In the genomic region with DNA sequence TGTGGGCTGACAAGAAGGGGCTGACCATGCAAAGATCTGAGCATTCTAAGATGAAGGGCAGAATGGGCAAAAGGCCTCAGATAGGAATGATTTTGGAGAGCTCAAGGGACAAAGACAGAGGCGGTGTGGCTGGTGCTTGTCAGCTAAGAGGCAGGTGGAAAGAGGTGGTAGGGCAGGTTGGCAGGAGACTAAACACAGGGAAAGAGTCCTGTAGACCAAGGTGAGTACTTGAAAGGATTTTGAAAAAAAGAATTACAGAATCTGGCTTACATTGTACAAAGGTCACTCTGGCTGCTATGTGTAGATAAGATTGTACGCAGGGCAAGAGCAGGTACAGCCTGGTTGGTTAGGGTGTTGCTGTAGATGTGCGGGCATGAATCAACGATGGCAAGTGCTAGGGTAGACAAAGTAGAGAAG, we compare ENCODE assay signal across 1 cellular context.
TF ChIP-seq lines count a peak whose summit lies in the region.

No MANE protein-coding gene starts in this region.

TF ChIP-seq in HepG2, 621 proteins besides CTCF, POLR2A, EP300 and RAD21 (continued from another document and continues in another):
- TF ChIP-seq, protein P1, sequence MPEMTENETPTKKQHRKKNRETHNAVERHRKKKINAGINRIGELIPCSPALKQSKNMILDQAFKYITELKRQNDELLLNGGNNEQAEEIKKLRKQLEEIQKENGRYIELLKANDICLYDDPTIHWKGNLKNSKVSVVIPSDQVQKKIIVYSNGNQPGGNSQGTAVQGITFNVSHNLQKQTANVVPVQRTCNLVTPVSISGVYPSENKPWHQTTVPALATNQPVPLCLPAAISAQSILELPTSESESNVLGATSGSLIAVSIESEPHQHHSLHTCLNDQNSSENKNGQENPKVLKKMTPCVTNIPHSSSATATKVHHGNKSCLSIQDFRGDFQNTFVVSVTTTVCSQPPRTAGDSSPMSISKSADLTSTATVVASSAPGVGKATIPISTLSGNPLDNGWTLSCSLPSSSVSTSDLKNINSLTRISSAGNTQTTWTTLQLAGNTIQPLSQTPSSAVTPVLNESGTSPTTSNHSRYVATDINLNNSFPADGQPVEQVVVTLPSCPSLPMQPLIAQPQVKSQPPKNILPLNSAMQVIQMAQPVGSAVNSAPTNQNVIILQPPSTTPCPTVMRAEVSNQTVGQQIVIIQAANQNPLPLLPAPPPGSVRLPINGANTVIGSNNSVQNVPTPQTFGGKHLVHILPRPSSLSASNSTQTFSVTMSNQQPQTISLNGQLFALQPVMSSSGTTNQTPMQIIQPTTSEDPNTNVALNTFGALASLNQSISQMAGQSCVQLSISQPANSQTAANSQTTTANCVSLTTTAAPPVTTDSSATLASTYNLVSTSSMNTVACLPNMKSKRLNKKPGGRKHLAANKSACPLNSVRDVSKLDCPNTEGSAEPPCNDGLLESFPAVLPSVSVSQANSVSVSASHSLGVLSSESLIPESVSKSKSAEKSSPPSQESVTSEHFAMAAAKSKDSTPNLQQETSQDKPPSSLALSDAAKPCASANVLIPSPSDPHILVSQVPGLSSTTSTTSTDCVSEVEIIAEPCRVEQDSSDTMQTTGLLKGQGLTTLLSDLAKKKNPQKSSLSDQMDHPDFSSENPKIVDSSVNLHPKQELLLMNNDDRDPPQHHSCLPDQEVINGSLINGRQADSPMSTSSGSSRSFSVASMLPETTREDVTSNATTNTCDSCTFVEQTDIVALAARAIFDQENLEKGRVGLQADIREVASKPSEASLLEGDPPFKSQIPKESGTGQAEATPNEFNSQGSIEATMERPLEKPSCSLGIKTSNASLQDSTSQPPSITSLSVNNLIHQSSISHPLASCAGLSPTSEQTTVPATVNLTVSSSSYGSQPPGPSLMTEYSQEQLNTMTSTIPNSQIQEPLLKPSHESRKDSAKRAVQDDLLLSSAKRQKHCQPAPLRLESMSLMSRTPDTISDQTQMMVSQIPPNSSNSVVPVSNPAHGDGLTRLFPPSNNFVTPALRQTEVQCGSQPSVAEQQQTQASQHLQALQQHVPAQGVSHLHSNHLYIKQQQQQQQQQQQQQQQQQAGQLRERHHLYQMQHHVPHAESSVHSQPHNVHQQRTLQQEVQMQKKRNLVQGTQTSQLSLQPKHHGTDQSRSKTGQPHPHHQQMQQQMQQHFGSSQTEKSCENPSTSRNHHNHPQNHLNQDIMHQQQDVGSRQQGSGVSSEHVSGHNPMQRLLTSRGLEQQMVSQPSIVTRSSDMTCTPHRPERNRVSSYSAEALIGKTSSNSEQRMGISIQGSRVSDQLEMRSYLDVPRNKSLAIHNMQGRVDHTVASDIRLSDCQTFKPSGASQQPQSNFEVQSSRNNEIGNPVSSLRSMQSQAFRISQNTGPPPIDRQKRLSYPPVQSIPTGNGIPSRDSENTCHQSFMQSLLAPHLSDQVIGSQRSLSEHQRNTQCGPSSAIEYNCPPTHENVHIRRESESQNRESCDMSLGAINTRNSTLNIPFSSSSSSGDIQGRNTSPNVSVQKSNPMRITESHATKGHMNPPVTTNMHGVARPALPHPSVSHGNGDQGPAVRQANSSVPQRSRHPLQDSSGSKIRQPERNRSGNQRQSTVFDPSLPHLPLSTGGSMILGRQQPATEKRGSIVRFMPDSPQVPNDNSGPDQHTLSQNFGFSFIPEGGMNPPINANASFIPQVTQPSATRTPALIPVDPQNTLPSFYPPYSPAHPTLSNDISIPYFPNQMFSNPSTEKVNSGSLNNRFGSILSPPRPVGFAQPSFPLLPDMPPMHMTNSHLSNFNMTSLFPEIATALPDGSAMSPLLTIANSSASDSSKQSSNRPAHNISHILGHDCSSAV (CRISPR knock-in tag; IDR thresholded peaks at IDR 0.05; ENCODE audit: borderline replicate concordance), result no peak
- no peak for TF ChIP-seq HNRNPUL1 (IDR thresholded peaks at IDR 0.05; ENCODE audit: low read depth, low read length)
- TF ChIP-seq ZBTB40 (IDR thresholded peaks at IDR 0.05), result no peak
- TF ChIP-seq ZBTB40 (CRISPR knock-in tag; IDR thresholded peaks at IDR 0.05), result no peak
- peak; percentile 42; the same call in 1 of the 2 replicates for TF ChIP-seq MAX (IDR thresholded peaks at IDR 0.05)
- TF ChIP-seq ZNF432 (CRISPR knock-in tag; IDR thresholded peaks at IDR 0.05; ENCODE audit: borderline replicate concordance), result no peak
- TF ChIP-seq ZNF883 (CRISPR knock-in tag; IDR thresholded peaks at IDR 0.05; ENCODE audit: not compliant biosample characterization), result no peak
- no peak for TF ChIP-seq ARID2 (CRISPR knock-in tag; IDR thresholded peaks at IDR 0.05; ENCODE audit: borderline replicate concordance)
- TF ChIP-seq ZBTB7B (CRISPR knock-in tag; IDR thresholded peaks at IDR 0.05), result 0 out of 2 replicates have a peak, but pooled peaks have one; percentile 51
- TF ChIP-seq RFXANK (CRISPR knock-in tag; IDR thresholded peaks at IDR 0.05), result no peak
- TF ChIP-seq SAP130 (CRISPR knock-in tag; IDR thresholded peaks at IDR 0.05; ENCODE audit: low read depth), result peak; percentile 50; the same call in 1 of the 2 replicates
- TF ChIP-seq SPEN (CRISPR knock-in tag; IDR thresholded peaks at IDR 0.05; ENCODE audit: low read depth), result no peak
- TF ChIP-seq KMT2B (CRISPR knock-in tag; IDR thresholded peaks at IDR 0.05), result no peak
- TF ChIP-seq, protein P2, sequence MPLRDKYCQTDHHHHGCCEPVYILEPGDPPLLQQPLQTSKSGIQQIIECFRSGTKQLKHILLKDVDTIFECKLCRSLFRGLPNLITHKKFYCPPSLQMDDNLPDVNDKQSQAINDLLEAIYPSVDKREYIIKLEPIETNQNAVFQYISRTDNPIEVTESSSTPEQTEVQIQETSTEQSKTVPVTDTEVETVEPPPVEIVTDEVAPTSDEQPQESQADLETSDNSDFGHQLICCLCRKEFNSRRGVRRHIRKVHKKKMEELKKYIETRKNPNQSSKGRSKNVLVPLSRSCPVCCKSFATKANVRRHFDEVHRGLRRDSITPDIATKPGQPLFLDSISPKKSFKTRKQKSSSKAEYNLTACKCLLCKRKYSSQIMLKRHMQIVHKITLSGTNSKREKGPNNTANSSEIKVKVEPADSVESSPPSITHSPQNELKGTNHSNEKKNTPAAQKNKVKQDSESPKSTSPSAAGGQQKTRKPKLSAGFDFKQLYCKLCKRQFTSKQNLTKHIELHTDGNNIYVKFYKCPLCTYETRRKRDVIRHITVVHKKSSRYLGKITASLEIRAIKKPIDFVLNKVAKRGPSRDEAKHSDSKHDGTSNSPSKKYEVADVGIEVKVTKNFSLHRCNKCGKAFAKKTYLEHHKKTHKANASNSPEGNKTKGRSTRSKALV (CRISPR knock-in tag; IDR thresholded peaks at IDR 0.05), result 0 out of 2 replicates have a peak, but pooled peaks have one; percentile 9
- peak; percentile 50; the same call in 1 of the 2 replicates for TF ChIP-seq FOXJ3 (CRISPR knock-in tag; IDR thresholded peaks at IDR 0.05; ENCODE audit: borderline replicate concordance)
- TF ChIP-seq ZNF616 (CRISPR knock-in tag; IDR thresholded peaks at IDR 0.05; ENCODE audit: low read depth), result no peak
- no peak for TF ChIP-seq NR1H2 (CRISPR knock-in tag; IDR thresholded peaks at IDR 0.05; ENCODE audit: borderline replicate concordance, low read depth)
- no peak for TF ChIP-seq STAT5B (CRISPR knock-in tag; IDR thresholded peaks at IDR 0.05)
- no peak for TF ChIP-seq ZNF101 (CRISPR knock-in tag; IDR thresholded peaks at IDR 0.05; ENCODE audit: borderline replicate concordance, low read depth)
- no peak for TF ChIP-seq ZNF343 (CRISPR knock-in tag; IDR thresholded peaks at IDR 0.05)
- TF ChIP-seq ETV6 (CRISPR knock-in tag; conservative IDR thresholded peaks at IDR 0.05), result 0 out of 2 replicates have a peak, but pooled peaks have one; percentile 21
- TF ChIP-seq GLI4 (CRISPR knock-in tag; IDR thresholded peaks at IDR 0.05; ENCODE audit: borderline replicate concordance), result no peak
- no peak for TF ChIP-seq ELF4 (CRISPR knock-in tag; IDR thresholded peaks at IDR 0.05; ENCODE audit: borderline replicate concordance)
- TF ChIP-seq ZNF331 (CRISPR knock-in tag; IDR thresholded peaks at IDR 0.05), result peak; percentile 73; the same call in 1 of the 2 replicates
- TF ChIP-seq SMARCE1 (IDR thresholded peaks at IDR 0.05; ENCODE audit: borderline replicate concordance), result no peak
- TF ChIP-seq SOX13 (IDR thresholded peaks at IDR 0.05), result no peak
- TF ChIP-seq SOX13 (CRISPR knock-in tag; conservative IDR thresholded peaks at IDR 0.05 in 1 of 2, IDR thresholded peaks at IDR 0.05 in 1 of 2), result peak in 1 of 2 experiments; percentile 86; a peak in 2 of 4 replicates
- TF ChIP-seq, protein P3, sequence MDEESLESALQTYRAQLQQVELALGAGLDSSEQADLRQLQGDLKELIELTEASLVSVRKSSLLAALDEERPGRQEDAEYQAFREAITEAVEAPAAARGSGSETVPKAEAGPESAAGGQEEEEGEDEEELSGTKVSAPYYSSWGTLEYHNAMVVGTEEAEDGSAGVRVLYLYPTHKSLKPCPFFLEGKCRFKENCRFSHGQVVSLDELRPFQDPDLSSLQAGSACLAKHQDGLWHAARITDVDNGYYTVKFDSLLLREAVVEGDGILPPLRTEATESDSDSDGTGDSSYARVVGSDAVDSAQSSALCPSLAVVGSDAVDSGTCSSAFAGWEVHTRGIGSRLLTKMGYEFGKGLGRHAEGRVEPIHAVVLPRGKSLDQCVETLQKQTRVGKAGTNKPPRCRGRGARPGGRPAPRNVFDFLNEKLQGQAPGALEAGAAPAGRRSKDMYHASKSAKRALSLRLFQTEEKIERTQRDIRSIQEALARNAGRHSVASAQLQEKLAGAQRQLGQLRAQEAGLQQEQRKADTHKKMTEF (CRISPR knock-in tag; IDR thresholded peaks at IDR 0.05), result peak; percentile 65; the same call in 1 of the 2 replicates
- no peak for TF ChIP-seq ZNF180 (CRISPR knock-in tag; IDR thresholded peaks at IDR 0.05; ENCODE audit: borderline replicate concordance, low read depth)
- TF ChIP-seq ZNF652 (CRISPR knock-in tag; IDR thresholded peaks at IDR 0.05; ENCODE audit: borderline replicate concordance, low read depth), result 0 out of 2 replicates have a peak, but pooled peaks have one; percentile 20
- no peak for TF ChIP-seq ZKSCAN1 (IDR thresholded peaks at IDR 0.05; ENCODE audit: low read length)
- no peak for TF ChIP-seq ZNF703 (CRISPR knock-in tag; IDR thresholded peaks at IDR 0.05; ENCODE audit: borderline replicate concordance)
- TF ChIP-seq, protein P4, sequence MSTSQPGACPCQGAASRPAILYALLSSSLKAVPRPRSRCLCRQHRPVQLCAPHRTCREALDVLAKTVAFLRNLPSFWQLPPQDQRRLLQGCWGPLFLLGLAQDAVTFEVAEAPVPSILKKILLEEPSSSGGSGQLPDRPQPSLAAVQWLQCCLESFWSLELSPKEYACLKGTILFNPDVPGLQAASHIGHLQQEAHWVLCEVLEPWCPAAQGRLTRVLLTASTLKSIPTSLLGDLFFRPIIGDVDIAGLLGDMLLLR (CRISPR knock-in tag; IDR thresholded peaks at IDR 0.05), result no peak
